Comparison of ENCODE assay signal across 2 cellular contexts in genomic region chr3:38116471-38117162, GRCh38.
TF ChIP-seq lines count a peak whose summit lies in the region.

No MANE protein-coding gene starts in this region.

TF ChIP-seq in SK-N-SH treated with all-trans-retinoic acid at 6 μM for 48 hours, 23 proteins besides CTCF, POLR2A, EP300 and RAD21 (continued from another document):
- TF ChIP-seq CREB5 (CRISPR knock-in tag; IDR thresholded peaks at IDR 0.05; ENCODE audit: low read depth) (no peak), GLIS3 (CRISPR knock-in tag; IDR thresholded peaks at IDR 0.05) (no peak), ZNF565 (CRISPR knock-in tag; conservative IDR thresholded peaks at IDR 0.05; ENCODE audit: low read depth) (no peak), TOX (CRISPR knock-in tag; IDR thresholded peaks at IDR 0.05; ENCODE audit: borderline replicate concordance) (no peak), TSHZ2 (CRISPR knock-in tag; IDR thresholded peaks at IDR 0.05) (no peak), RARB (CRISPR knock-in tag; IDR thresholded peaks at IDR 0.05) (no peak), POU6F1 (CRISPR knock-in tag; IDR thresholded peaks at IDR 0.05; ENCODE audit: borderline replicate concordance, low read depth) (no peak)

TF ChIP-seq in SK-N-SH, 30 proteins besides CTCF, POLR2A, EP300 and RAD21 (continued from another document):
- TF ChIP-seq POLR2AphosphoS5 (IDR thresholded peaks at IDR 0.05; ENCODE audit: low read depth, low read length) (no peak), FOSL2 (IDR thresholded peaks at IDR 0.05; ENCODE audit: borderline replicate concordance, low read depth) (no peak), ELF1 (IDR thresholded peaks at IDR 0.05) (no peak), RFX5 (IDR thresholded peaks at IDR 0.05; ENCODE audit: low read length) (no peak), SMC3 (IDR thresholded peaks at IDR 0.05; ENCODE audit: low read depth, low read length) (no peak)
